In genomic region chr3:193660698-193661400, GRCh38 we compare ENCODE assay signal across 1 cellular context.
A peak's percentile ranks its signal among the peaks of the same experiment; 100 is the strongest.
TF ChIP-seq lines count a peak whose summit lies in the region.

No MANE protein-coding gene starts in this region.

TF ChIP-seq in K562, 482 proteins besides CTCF, POLR2A, EP300 and RAD21 (continued from another document and continues in another):
- TF ChIP-seq, protein P1, sequence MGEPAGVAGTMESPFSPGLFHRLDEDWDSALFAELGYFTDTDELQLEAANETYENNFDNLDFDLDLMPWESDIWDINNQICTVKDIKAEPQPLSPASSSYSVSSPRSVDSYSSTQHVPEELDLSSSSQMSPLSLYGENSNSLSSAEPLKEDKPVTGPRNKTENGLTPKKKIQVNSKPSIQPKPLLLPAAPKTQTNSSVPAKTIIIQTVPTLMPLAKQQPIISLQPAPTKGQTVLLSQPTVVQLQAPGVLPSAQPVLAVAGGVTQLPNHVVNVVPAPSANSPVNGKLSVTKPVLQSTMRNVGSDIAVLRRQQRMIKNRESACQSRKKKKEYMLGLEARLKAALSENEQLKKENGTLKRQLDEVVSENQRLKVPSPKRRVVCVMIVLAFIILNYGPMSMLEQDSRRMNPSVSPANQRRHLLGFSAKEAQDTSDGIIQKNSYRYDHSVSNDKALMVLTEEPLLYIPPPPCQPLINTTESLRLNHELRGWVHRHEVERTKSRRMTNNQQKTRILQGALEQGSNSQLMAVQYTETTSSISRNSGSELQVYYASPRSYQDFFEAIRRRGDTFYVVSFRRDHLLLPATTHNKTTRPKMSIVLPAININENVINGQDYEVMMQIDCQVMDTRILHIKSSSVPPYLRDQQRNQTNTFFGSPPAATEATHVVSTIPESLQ (CRISPR knock-in tag; IDR thresholded peaks at IDR 0.05): no peak; the same call in 1 of the 2 replicates
- TF ChIP-seq ZNF217 (CRISPR knock-in tag; IDR thresholded peaks at IDR 0.05) (no peak), RUNX1 (IDR thresholded peaks at IDR 0.05; ENCODE audit: low read depth) (no peak), DNMT1 (IDR thresholded peaks at IDR 0.05) (no peak; the same call in 1 of the 2 replicates), NCOR1 (IDR thresholded peaks at IDR 0.05) (peak; percentile 100), MECOM (CRISPR knock-in tag; IDR thresholded peaks at IDR 0.05) (peak; percentile 92), ZBTB34 (CRISPR knock-in tag; IDR thresholded peaks at IDR 0.05) (peak; percentile 15; the same call in 1 of the 2 replicates), NFATC3 (IDR thresholded peaks at IDR 0.05) (peak; percentile 88; the same call in 1 of the 2 replicates), NCOA6 (IDR thresholded peaks at IDR 0.05) (no peak), ZFP36 (IDR thresholded peaks at IDR 0.05; ENCODE audit: low read depth, low read length, partially characterized antibody) (no peak), C11orf30 (IDR thresholded peaks at IDR 0.05; ENCODE audit: low read depth) (no peak), SRSF3 (IDR thresholded peaks at IDR 0.05; ENCODE audit: insufficient read depth, low read length) (no peak), HINFP (tag; conservative IDR thresholded peaks at IDR 0.05; ENCODE audit: low read depth) (no peak), NR0B1 (IDR thresholded peaks at IDR 0.05; ENCODE audit: partially characterized antibody) (no peak), KLF6 (CRISPR knock-in tag; IDR thresholded peaks at IDR 0.05; ENCODE audit: borderline replicate concordance) (peak; percentile 50; the same call in 1 of the 2 replicates), ZNF77 (CRISPR knock-in tag; IDR thresholded peaks at IDR 0.05) (no peak), KDM1A (IDR thresholded peaks at IDR 0.05) (peak; percentile 99), SIN3B (IDR thresholded peaks at IDR 0.05; ENCODE audit: low read depth) (no peak), ZZZ3 (IDR thresholded peaks at IDR 0.05) (no peak), HLTF (IDR thresholded peaks at IDR 0.05) (peak; percentile 95), ZNF239 (CRISPR knock-in tag; IDR thresholded peaks at IDR 0.05) (peak; percentile 23; the same call in 1 of the 2 replicates), ZNF224 (CRISPR knock-in tag; IDR thresholded peaks at IDR 0.05) (no peak), SMARCE1 (IDR thresholded peaks at IDR 0.05) (peak; percentile 99), CGGBP1 (CRISPR knock-in tag; IDR thresholded peaks at IDR 0.05) (no peak; the same call in 1 of the 2 replicates), STAT5B (CRISPR knock-in tag; IDR thresholded peaks at IDR 0.05) (no peak), KDM2B (CRISPR knock-in tag; IDR thresholded peaks at IDR 0.05) (no peak), COPS2 (conservative IDR thresholded peaks at IDR 0.05) (no peak), PML (IDR thresholded peaks at IDR 0.05; ENCODE audit: low read length) (peak; percentile 100), ZNF592 (IDR thresholded peaks at IDR 0.05) (peak; percentile 82), STAT6 (CRISPR knock-in tag; IDR thresholded peaks at IDR 0.05) (no peak), ZNF274 (IDR thresholded peaks at IDR 0.05; ENCODE audit: borderline replicate concordance, low read depth, low read length) (peak; percentile 68; the same call in 1 of the 2 replicates), FOXA1 (IDR thresholded peaks at IDR 0.05; ENCODE audit: borderline replicate concordance) (no peak), CREB3L1 (IDR thresholded peaks at IDR 0.05; ENCODE audit: borderline replicate concordance, low read depth) (peak; percentile 43; the same call in 1 of the 2 replicates), ESRRA (IDR thresholded peaks at IDR 0.05; ENCODE audit: borderline replicate concordance, low read depth) (no peak; the same call in 1 of the 2 replicates), MEF2A (IDR thresholded peaks at IDR 0.05; ENCODE audit: control insufficient read depth, low read depth, low read length) (peak; percentile 58; the same call in 1 of the 2 replicates), TEAD1 (CRISPR knock-in tag; IDR thresholded peaks at IDR 0.05) (peak; percentile 76 to 88), RFX5 (IDR thresholded peaks at IDR 0.05; ENCODE audit: low read depth, low read length) (no peak), MEIS2 (IDR thresholded peaks at IDR 0.05; ENCODE audit: partially characterized antibody) (peak; percentile 97), CBX2 (IDR thresholded peaks at IDR 0.05; ENCODE audit: insufficient read depth, low read length, poor library complexity, severe bottlenecking) (no peak), SAFB2 (IDR thresholded peaks at IDR 0.05; ENCODE audit: borderline replicate concordance, low read depth, low read length, severe bottlenecking) (no peak), MCM3 (IDR thresholded peaks at IDR 0.05) (no peak), MAFF (IDR thresholded peaks at IDR 0.05; ENCODE audit: low read length) (no peak), HDAC3 (IDR thresholded peaks at IDR 0.05; ENCODE audit: borderline replicate concordance, partially characterized antibody) (peak; percentile 98)
- TF ChIP-seq, protein P2, sequence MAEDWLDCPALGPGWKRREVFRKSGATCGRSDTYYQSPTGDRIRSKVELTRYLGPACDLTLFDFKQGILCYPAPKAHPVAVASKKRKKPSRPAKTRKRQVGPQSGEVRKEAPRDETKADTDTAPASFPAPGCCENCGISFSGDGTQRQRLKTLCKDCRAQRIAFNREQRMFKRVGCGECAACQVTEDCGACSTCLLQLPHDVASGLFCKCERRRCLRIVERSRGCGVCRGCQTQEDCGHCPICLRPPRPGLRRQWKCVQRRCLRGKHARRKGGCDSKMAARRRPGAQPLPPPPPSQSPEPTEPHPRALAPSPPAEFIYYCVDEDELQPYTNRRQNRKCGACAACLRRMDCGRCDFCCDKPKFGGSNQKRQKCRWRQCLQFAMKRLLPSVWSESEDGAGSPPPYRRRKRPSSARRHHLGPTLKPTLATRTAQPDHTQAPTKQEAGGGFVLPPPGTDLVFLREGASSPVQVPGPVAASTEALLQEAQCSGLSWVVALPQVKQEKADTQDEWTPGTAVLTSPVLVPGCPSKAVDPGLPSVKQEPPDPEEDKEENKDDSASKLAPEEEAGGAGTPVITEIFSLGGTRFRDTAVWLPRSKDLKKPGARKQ (CRISPR knock-in tag; IDR thresholded peaks at IDR 0.05): no peak
- TF ChIP-seq, protein P3, sequence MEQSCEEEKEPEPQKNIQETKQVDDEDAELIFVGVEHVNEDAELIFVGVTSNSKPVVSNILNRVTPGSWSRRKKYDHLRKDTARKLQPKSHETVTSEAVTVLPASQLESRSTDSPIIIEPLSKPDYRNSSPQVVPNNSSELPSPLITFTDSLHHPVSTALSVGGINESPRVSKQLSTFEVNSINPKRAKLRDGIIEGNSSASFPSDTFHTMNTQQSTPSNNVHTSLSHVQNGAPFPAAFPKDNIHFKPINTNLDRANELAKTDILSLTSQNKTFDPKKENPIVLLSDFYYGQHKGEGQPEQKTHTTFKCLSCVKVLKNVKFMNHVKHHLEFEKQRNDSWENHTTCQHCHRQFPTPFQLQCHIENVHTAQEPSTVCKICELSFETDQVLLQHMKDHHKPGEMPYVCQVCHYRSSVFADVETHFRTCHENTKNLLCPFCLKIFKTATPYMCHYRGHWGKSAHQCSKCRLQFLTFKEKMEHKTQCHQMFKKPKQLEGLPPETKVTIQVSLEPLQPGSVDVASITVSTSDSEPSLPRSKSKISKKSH (CRISPR knock-in tag; IDR thresholded peaks at IDR 0.05): no peak
- TF ChIP-seq, protein P4, sequence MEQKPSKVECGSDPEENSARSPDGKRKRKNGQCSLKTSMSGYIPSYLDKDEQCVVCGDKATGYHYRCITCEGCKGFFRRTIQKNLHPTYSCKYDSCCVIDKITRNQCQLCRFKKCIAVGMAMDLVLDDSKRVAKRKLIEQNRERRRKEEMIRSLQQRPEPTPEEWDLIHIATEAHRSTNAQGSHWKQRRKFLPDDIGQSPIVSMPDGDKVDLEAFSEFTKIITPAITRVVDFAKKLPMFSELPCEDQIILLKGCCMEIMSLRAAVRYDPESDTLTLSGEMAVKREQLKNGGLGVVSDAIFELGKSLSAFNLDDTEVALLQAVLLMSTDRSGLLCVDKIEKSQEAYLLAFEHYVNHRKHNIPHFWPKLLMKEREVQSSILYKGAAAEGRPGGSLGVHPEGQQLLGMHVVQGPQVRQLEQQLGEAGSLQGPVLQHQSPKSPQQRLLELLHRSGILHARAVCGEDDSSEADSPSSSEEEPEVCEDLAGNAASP (IDR thresholded peaks at IDR 0.05): no peak
